8 cellular contexts compared by ENCODE assay signal in the genomic region with DNA sequence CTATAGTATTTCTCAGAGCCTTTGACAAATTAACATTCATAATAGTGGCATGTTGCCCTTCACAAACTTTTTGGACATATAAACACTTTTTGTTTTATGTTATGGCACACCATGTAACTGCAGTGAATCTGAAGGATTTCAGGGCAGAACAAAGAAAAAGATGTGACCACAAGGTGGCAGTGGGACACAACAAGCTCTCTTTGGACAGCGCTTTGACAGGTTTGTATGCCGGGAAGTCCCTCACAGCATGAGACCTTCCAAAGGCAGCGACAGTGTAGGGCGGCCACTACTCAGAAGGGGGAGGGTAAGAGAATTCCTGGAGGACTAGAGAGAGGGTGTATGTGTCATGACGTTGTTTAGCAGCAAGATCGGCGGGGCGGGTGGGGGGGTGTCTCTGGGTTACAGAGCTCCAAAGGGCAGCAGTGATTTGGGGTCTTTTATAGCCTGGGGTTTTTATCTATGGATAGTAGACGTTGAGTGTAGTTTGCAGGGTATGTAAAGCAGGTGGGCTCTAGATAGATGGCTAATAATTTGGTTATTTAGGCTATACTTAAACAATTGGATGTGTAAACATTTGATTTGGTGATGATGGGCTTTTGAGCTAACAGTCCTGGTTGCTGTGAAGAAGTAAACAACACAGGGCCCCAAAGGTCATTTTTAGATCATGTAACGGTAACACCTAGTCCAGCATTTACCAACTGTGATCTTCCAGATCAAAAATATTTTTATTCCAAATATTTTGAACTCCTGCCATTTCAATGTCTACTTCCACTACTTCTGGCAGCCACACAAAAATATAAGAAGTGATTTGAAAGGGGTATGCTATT. TPM values are rescaled to one million over a fixed set of nuclear protein-coding genes. Genes with fewer than 3 reads are reported as not detected.
A peak's percentile ranks its signal among the peaks of the same experiment; 100 is the strongest.
DNase-seq lines count a peak whose midpoint lies in the region; ATAC-seq lines count a peak whose summit lies in the region.

No MANE protein-coding gene starts in this region.

- H3K36me3 Mint-ChIP-seq in CD8-positive, alpha-beta memory T cell: peaks cover 13 to 42% (median 40%) of the 10 kb centered on the region in 3 donors
- peaks cover 33% of the 10 kb centered on the region for H3K36me3 Mint-ChIP-seq in stimulated activated memory B cell treated with anti-CD40 and anti-IgM and Interleukin-4, amounts not matched to agents 10 μg/mL and 1 μg/mL and 100 μg/mL, for 72 hours

- ATAC-seq in GM19467 (IDR thresholded peaks at IDR 0.05; ENCODE audit: unreplicated experiment): peak; percentile 83
- ATAC-seq in stimulated activated memory B cell treated with anti-CD40 and anti-IgM and Interleukin-4, amounts not matched to agents 10 μg/mL and 1 μg/mL and 100 μg/mL, for 72 hours: peak; percentile 92

- POLR2A ChIA-PET in CD8-positive, alpha-beta memory T cell (lab: Charles Lee): interaction anchor here (0.7 to 1.4 kb wide), 4 partner anchors 47 to 288 kb away, joined by 3 to 6 read pairs (median 4); partner anchors contain the start of genes AMN1 and RESF1

- H3K4me3 Mint-ChIP-seq in CD8-positive, alpha-beta memory T cell: peak overlapping the region in 5 of 7 donors; percentile 28 to 86 (median 68)
- H3K4me3 Mint-ChIP-seq in stimulated activated memory B cell treated with anti-CD40 and anti-IgM and Interleukin-4, amounts not matched to agents 10 μg/mL and 1 μg/mL and 100 μg/mL, for 72 hours: peak overlapping the region; percentile 60

- no peak overlapping the region for H3K27ac ChIP-seq in CD8-positive, alpha-beta memory T cell (ENCODE audit: low read depth, low read length)

- H3K9me3 ChIP-seq in CD8-positive, alpha-beta memory T cell (ENCODE audit: low read length): peaks cover 18% of the 10 kb centered on the region

- no peaks in the 10 kb centered on the region for H3K27me3 Mint-ChIP-seq in CD8-positive, alpha-beta memory T cell
- no peaks in the 10 kb centered on the region for H3K27me3 Mint-ChIP-seq in stimulated activated memory B cell treated with anti-CD40 and anti-IgM and Interleukin-4, amounts not matched to agents 10 μg/mL and 1 μg/mL and 100 μg/mL, for 72 hours

- no peaks in the 10 kb centered on the region for H3K36me3 ChIP-seq in CD8-positive, alpha-beta memory T cell (ENCODE audit: insufficient read depth, low read length)

- no peaks in the 10 kb centered on the region for H3K27me3 ChIP-seq in CD8-positive, alpha-beta memory T cell (ENCODE audit: insufficient read depth, low read length, poor library complexity, severe bottlenecking)

- H3K27ac Mint-ChIP-seq in CD8-positive, alpha-beta memory T cell: peak overlapping the region in 6 of 8 donors; percentile 55 to 90 (median 86)
- peak overlapping the region; percentile 82 for H3K27ac Mint-ChIP-seq in stimulated activated memory B cell treated with anti-CD40 and anti-IgM and Interleukin-4, amounts not matched to agents 10 μg/mL and 1 μg/mL and 100 μg/mL, for 72 hours

- H3K4me3 ChIP-seq in CD8-positive, alpha-beta memory T cell (ENCODE audit: low read length): no peak overlapping the region

- H3K9me3 Mint-ChIP-seq in CD8-positive, alpha-beta memory T cell: peaks cover 4 to 28% (median 22%) of the 10 kb centered on the region in 5 donors
- H3K9me3 Mint-ChIP-seq in stimulated activated memory B cell treated with anti-CD40 and anti-IgM and Interleukin-4, amounts not matched to agents 10 μg/mL and 1 μg/mL and 100 μg/mL, for 72 hours: peaks cover 6% of the 10 kb centered on the region

- DNase-seq in CD8-positive, alpha-beta memory T cell: peak; percentile 49 to 77 (median 61)
- DNase-seq in HK-2 (ENCODE audit: unreplicated experiment): peak; percentile 72
- peak; percentile 96 for DNase-seq in NCI-H748 (lab: John Stamatoyannopoulos, UW; ENCODE audit: unreplicated experiment)
- peak; percentile 58 for DNase-seq in activated CD4-positive, alpha-beta T cell treated with anti-CD3 and anti-CD28 coated beads, Interleukin-2, amount 50 U/mL, for 1 hour
- peak; percentile 79 for DNase-seq in ecto neural progenitor cell (ENCODE audit: low spot score)
- DNase-seq in midbrain (lab: John Stamatoyannopoulos, UW): peak; percentile 19

- peaks cover 3% of the 10 kb centered on the region for H3K4me1 ChIP-seq in CD8-positive, alpha-beta memory T cell (ENCODE audit: insufficient read depth, low read length)

- CTCF ChIA-PET in CD8-positive, alpha-beta memory T cell (lab: Charles Lee): interaction anchor here (0.6 to 3.0 kb wide), 19 partner anchors 10 to 629 kb away, joined by 3 to 24 read pairs (median 4); partner anchors contain the start of gene RESF1

- peaks cover 6 to 11% (median 7%) of the 10 kb centered on the region in 3 donors for H3K4me1 Mint-ChIP-seq in CD8-positive, alpha-beta memory T cell
- H3K4me1 Mint-ChIP-seq in stimulated activated memory B cell treated with anti-CD40 and anti-IgM and Interleukin-4, amounts not matched to agents 10 μg/mL and 1 μg/mL and 100 μg/mL, for 72 hours: peaks cover 20% of the 10 kb centered on the region

RNA-seq across cellular contexts. Expression of gene ETFBKMT, which starts 22.9 kb away (rescaled TPM):
- total RNA-seq in CD8-positive, alpha-beta memory T cell: 1 to 10 TPM; 1.1 to 1.4 TPM
- 0.85 TPM for polyA plus RNA-seq in CD8-positive, alpha-beta memory T cell

RNA-seq across cellular contexts. Expression of gene AMN1, which starts 46.5 kb away (rescaled TPM):
- total RNA-seq in CD8-positive, alpha-beta memory T cell: 1 to 10 TPM; 2.6 to 3.8 TPM
- 10.9 TPM for polyA plus RNA-seq in CD8-positive, alpha-beta memory T cell

Comparison
In these comparisons a context has a peak if more than half of its experiments do, and no peak if none do; other contexts are left out.
1. DNase-seq: peak in every context shown above with its lines; median percentile 96 in NCI-H748; 79 in ecto neural progenitor cell; 72 in HK-2; 61 in CD8-positive, alpha-beta memory T cell; 58 in activated CD4-positive, alpha-beta T cell treated with anti-CD3 and anti-CD28 coated beads, Interleukin-2, amount 50 U/mL, for 1 hour; 19 in midbrain.